ENCODE assay signal across 8 cellular contexts in genomic region chr11:62727007-62727832, GRCh38. TPM values are rescaled to one million over a fixed set of nuclear protein-coding genes. Genes with fewer than 3 reads are reported as not detected.
DNase-seq lines count a peak whose midpoint lies in the region; TF ChIP-seq lines count a peak whose summit lies in the region.

HNRNPUL2 (minus strand) TSS chr11:62727457; CDS start chr11:62727156, 301 bp downstream.

- TF ChIP-seq CTCF in fibroblast of the aortic adventitia (IDR thresholded peaks at IDR 0.05; ENCODE audit: insufficient read depth, low read length), result no peak
- TF ChIP-seq CTCF in neural cell (IDR thresholded peaks at IDR 0.05; ENCODE audit: poor library complexity, severe bottlenecking), result peak; percentile 54
- no peak for TF ChIP-seq CTCF in stomach (IDR thresholded peaks at IDR 0.05)

- H3F3A ChIP-seq in neural cell (ENCODE audit: insufficient read depth, low read length, poor library complexity, severe bottlenecking), result peaks cover 5% of the 10 kb centered on the region

- no peaks in the 10 kb centered on the region for H3K9me2 ChIP-seq in neural cell (ENCODE audit: insufficient read depth, low read length)

- intact Hi-C loops in stomach (cut with DNase I; ENCODE audit: low total_unique reads), result no loop called here

- peak; percentile 37 for TF ChIP-seq RAD21 in neural cell (conservative IDR thresholded peaks at IDR 0.05)

- peak within 1 kb of the TSS; percentile 81 for H2AFZ ChIP-seq in neural cell (ENCODE audit: low read depth, low read length)

- H3K27me3 ChIP-seq in H7 (ENCODE audit: control insufficient read depth, insufficient read depth, low read length) (no peaks in the 10 kb centered on the region), neural cell (ENCODE audit: insufficient read depth, low read depth, low read length) (no peaks in the 10 kb centered on the region), stomach (no peaks in the 10 kb centered on the region)

- H3K4me1 ChIP-seq in stomach, result peaks cover 35 to 72% (median 58%) of the 10 kb centered on the region in 4 donors

- 0 to 1% (median 0%) methylated on average over 59 to 94 of the region's 94 CpGs for WGBS in stomach, 5 donors

- H3K9me3 ChIP-seq in neural cell (ENCODE audit: low read length) (no peaks in the 10 kb centered on the region), stomach (no peaks in the 10 kb centered on the region)

- H3K27ac ChIP-seq in neural cell (ENCODE audit: low read length) (peak within 1 kb of the TSS; percentile 93), stomach (peak within 1 kb of the TSS; percentile 90 to 99 (median 95))

- H3K9ac ChIP-seq in neural cell (ENCODE audit: low read length), result peak within 1 kb of the TSS; percentile 75

- TF ChIP-seq EP300 in neural cell (conservative IDR thresholded peaks at IDR 0.05; ENCODE audit: poor library complexity, severe bottlenecking), result peak; percentile 71
- TF ChIP-seq EP300 in stomach (IDR thresholded peaks at IDR 0.05), result no peak

- H3K4me3 ChIP-seq in H7 (ENCODE audit: insufficient read depth, low read depth, low read length) (peak within 1 kb of the TSS; percentile 99), fibroblast of the aortic adventitia (ENCODE audit: low read depth, low read length) (peak within 1 kb of the TSS; percentile 98), neural cell (ENCODE audit: low read length) (peak within 1 kb of the TSS; percentile 83), stomach (peak within 1 kb of the TSS; percentile 88 to 99 (median 93))

- DNase-seq in ELR (ENCODE audit: low read depth), result peak; percentile 99
- DNase-seq in H7, result peak; percentile 99
- DNase-seq in M059J (ENCODE audit: low read depth), result peak; percentile 98
- peak; percentile 97 to 99 for DNase-seq in SHP77 (lab: John Stamatoyannopoulos, UW)
- DNase-seq in activated effector memory CD4-positive, alpha-beta T cell treated with Interleukin-2 at 50 U/mL for 16 hours, result peak; percentile 98
- DNase-seq in fibroblast of the aortic adventitia (ENCODE audit: low read depth), result peak; percentile 99
- peak; percentile 99 for DNase-seq in stomach

- peaks cover 3% of the 10 kb centered on the region for H4K20me1 ChIP-seq in neural cell (ENCODE audit: insufficient read depth)

- peak within 1 kb of the TSS; percentile 99 for H3K4me2 ChIP-seq in neural cell (ENCODE audit: low read length)

- peaks cover 54% of the 10 kb centered on the region for H3K79me2 ChIP-seq in neural cell (replicated peaks; ENCODE audit: insufficient read depth, low read length)

- peaks cover 19% of the 10 kb centered on the region for H3K36me3 ChIP-seq in H7 (replicated peaks; ENCODE audit: control insufficient read depth, insufficient read depth, low read length)
- H3K36me3 ChIP-seq in neural cell (ENCODE audit: insufficient read depth, low read length), result peaks cover 8% of the 10 kb centered on the region
- peaks cover 23 to 36% (median 33%) of the 10 kb centered on the region in 4 donors for H3K36me3 ChIP-seq in stomach

- peak in 1 of 4 donors; percentile 81 for TF ChIP-seq POLR2A in stomach (IDR thresholded peaks at IDR 0.05)

TF ChIP-seq in neural cell, 6 proteins besides CTCF, POLR2A, EP300 and RAD21:
- TF ChIP-seq REST (IDR thresholded peaks at IDR 0.05; ENCODE audit: borderline replicate concordance) (peak; percentile 18), EZH2 (IDR thresholded peaks at IDR 0.05; ENCODE audit: borderline replicate concordance, insufficient read depth, low read length, poor library complexity, severe bottlenecking) (no peak), POLR2AphosphoS5 (IDR thresholded peaks at IDR 0.05) (peak; percentile 98), TAF1 (IDR thresholded peaks at IDR 0.05; ENCODE audit: low read depth) (peak; percentile 85), SMC3 (conservative IDR thresholded peaks at IDR 0.05; ENCODE audit: poor library complexity) (peak; percentile 48), MXI1 (conservative IDR thresholded peaks at IDR 0.05; ENCODE audit: poor library complexity, severe bottlenecking) (peak; percentile 93)

RNA-seq across cellular contexts. Expression of gene HNRNPUL2, which starts in this region (rescaled TPM):
- 7.3 and 10.1 TPM in 2 replicates for total RNA-seq in H7 (2014; rRNA removed; shearing (Covaris generic))
- total RNA-seq in M059J (2014; rRNA removed; shearing (Covaris generic)), result 11.3 and 16.8 TPM in 2 replicates
- 10.4 and 16.7 TPM in 2 replicates for total RNA-seq in fibroblast of the aortic adventitia (ENCODE audit: low replicate concordance)
- polyA plus RNA-seq in neural cell, result 27.5 and 29.3 TPM in 2 replicates
- polyA minus RNA-seq in neural cell, result 38.5 and 40.9 TPM in 2 replicates
- 10 to 100 TPM; 10.3 to 73.5 (median 36.0) TPM for total RNA-seq in stomach
- 10 to 100 TPM; 25.1 to 28.6 (median 27.3) TPM for polyA plus RNA-seq in stomach

Comparison
In these comparisons a context has a peak if more than half of its experiments do, and no peak if none do; other contexts are left out.
1. Peak in every context shown above with its lines: DNase-seq, H3K4me3 ChIP-seq and H3K27ac ChIP-seq.